Comparison of ENCODE assay signal across 7 cellular contexts in the genomic region with DNA sequence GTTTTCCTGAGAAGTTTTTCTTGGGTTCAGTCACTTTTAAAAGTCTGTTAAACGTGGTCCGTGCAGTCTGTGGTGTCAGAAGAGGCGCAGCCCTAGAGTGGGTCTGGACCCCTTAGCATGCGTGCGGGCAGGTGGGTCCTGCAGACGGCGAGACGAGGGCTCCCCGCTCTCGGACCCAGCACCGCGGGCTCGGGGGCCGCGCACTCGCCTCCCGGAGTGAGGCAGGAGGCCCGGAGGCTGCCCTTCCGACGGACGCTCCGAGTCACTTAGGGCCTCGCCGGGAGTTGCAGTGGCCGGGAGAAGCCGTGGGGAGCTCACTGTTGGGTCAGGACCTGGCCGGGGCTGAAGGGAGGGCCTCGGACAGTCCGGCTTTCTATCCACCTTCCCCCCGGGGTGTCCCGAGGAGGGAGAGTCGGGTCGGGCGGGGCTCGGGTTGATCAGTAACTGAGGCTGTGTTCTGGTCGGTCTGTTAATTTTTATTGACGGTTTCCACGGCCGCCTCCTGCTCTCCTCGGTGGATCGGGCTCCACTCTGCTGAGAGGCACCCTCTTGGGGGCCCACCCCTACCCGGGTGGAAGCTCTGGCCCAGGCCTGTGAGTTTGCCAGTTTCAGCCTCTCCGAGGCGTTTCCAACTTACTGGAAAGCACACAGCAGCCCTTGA. TPM values are rescaled to one million over a fixed set of nuclear protein-coding genes. Genes with fewer than 3 reads are reported as not detected.
DNase-seq lines count a peak whose midpoint lies in the region; ATAC-seq lines count a peak whose summit lies in the region.

No MANE protein-coding gene starts in this region.

- peak overlapping the region; percentile 96 for H3K27ac Mint-ChIP-seq in T-helper 17 cell

- WGBS in GM23248 (ENCODE audit: low coverage in 1 of 2, low lambda C conversion rate in 2 of 2, missing lambda C conversion rate in 2 of 2), 2 experiments: 1% methylated on average over 38 of the region's 44 CpGs

- H3K4me2 ChIP-seq in GM23248 (ENCODE audit: unreplicated experiment): peak overlapping the region; percentile 98

- H3K27ac ChIP-seq in GM23248: peak overlapping the region; percentile 93

- peak; percentile 57 for DNase-seq in GM23248
- DNase-seq in T-helper 17 cell: no peak
- peak; percentile 69 for DNase-seq in glomerular visceral epithelial cell (ENCODE audit: extremely low spot score)
- DNase-seq in sciatic nerve (ENCODE audit: low spot score): peak; percentile 66
- DNase-seq in occipital lobe (lab: John Stamatoyannopoulos, UW): no peak
- no peak for DNase-seq in stimulated activated CD4-positive, alpha-beta T cell treated with anti-CD3 and anti-CD28 coated beads, Interleukin-2, amount 100 ng/mL, for 48 hours

- no peaks in the 10 kb centered on the region for H3K9me2 ChIP-seq in GM23248 (ENCODE audit: insufficient read depth)

- in situ Hi-C loops in GM23248 (cut with MboI): no loop called here

- no peaks in the 10 kb centered on the region for H3K9me3 ChIP-seq in GM23248 (ENCODE audit: low read depth)
- H3K9me3 ChIP-seq in T-helper 17 cell (ENCODE audit: control insufficient read depth, low read length, poor library complexity, severe bottlenecking): no peaks in the 10 kb centered on the region

- peaks cover 41% of the 10 kb centered on the region for H3K4me1 Mint-ChIP-seq in T-helper 17 cell

- H3K36me3 ChIP-seq in GM23248 (ENCODE audit: low read depth): 0 out of 2 replicates have a peak, but pooled peaks cover 10% of the 10 kb centered on the region

- H3K27me3 ChIP-seq in GM23248 (replicated peaks; ENCODE audit: insufficient read depth): no peaks in the 10 kb centered on the region

- peaks cover 30% of the 10 kb centered on the region for H4K20me1 ChIP-seq in GM23248 (ENCODE audit: insufficient read depth)

- intact Hi-C loops in sciatic nerve (cut with DNase I): loop anchor here (10.0 kb wide), 1 partner anchor 116 kb away; a partner anchor contains a TSS

- peak overlapping the region; percentile 89 for H3K4me3 Mint-ChIP-seq in T-helper 17 cell

- no peak overlapping the region for H2AFZ ChIP-seq in GM23248

- no peaks in the 10 kb centered on the region for H3K36me3 Mint-ChIP-seq in T-helper 17 cell (ENCODE audit: low read depth)

- no peaks in the 10 kb centered on the region for H3K27me3 Mint-ChIP-seq in T-helper 17 cell

- peak overlapping the region; percentile 86 for H3K4me3 ChIP-seq in GM23248

- peaks cover 8% of the 10 kb centered on the region for H3F3A ChIP-seq in GM23248 (ENCODE audit: insufficient read depth)

- peak overlapping the region; percentile 94 for H3K9ac ChIP-seq in GM23248

- H3K4me1 ChIP-seq in GM23248 (ENCODE audit: insufficient read depth): peaks cover 32% of the 10 kb centered on the region

- ATAC-seq in T-helper 17 cell (no peak), sciatic nerve (no peak), HG03520 (IDR thresholded peaks at IDR 0.05; ENCODE audit: unreplicated experiment) (no peak)

- H3K79me2 ChIP-seq in GM23248 (ENCODE audit: insufficient read depth): peaks cover 57% of the 10 kb centered on the region

RNA-seq across cellular contexts. Expression of a gene that starts 1.3 kb away (rescaled TPM):
- total RNA-seq in GM23248 (2014; rRNA removed; shearing (Covaris generic)): 175 and 194 TPM in 2 replicates
- polyA plus RNA-seq in GM23248 (2016; fragmentation: Nextera tagmentation; extraction: Ambion mirVana): 157 and 160 TPM in 2 replicates
- total RNA-seq in T-helper 17 cell: 100 to 1,000 TPM; 334 to 341 TPM
- 217 TPM for total RNA-seq in sciatic nerve
- total RNA-seq in occipital lobe: 33.5 TPM

RNA-seq across cellular contexts. Expression of a gene that starts 23.2 kb away (rescaled TPM):
- total RNA-seq in GM23248 (2014; rRNA removed; shearing (Covaris generic)): 0.32 TPM in 1 of 2 replicates, not detected in the other
- polyA plus RNA-seq in GM23248 (2016; fragmentation: Nextera tagmentation; extraction: Ambion mirVana): not detected in 2 replicates
- total RNA-seq in T-helper 17 cell (not detected), sciatic nerve (not detected), occipital lobe (99.5 TPM)

RNA-seq across cellular contexts. Expression of a gene that starts 29.1 kb away (rescaled TPM):
- total RNA-seq in GM23248 (2014; rRNA removed; shearing (Covaris generic)): not detected in 2 replicates
- not detected in 2 replicates for polyA plus RNA-seq in GM23248 (2016; fragmentation: Nextera tagmentation; extraction: Ambion mirVana)
- 1 to 10 TPM in 1 of 2 donors, under 1 TPM in 1; 0.90 to 1.2 TPM for total RNA-seq in T-helper 17 cell
- total RNA-seq in sciatic nerve: 1.9 TPM
- total RNA-seq in occipital lobe: 0.31 TPM

RNA-seq across cellular contexts. Expression of a gene that starts 42.3 kb away (rescaled TPM):
- total RNA-seq in GM23248 (2014; rRNA removed; shearing (Covaris generic)): not detected in 2 replicates
- polyA plus RNA-seq in GM23248 (2016; fragmentation: Nextera tagmentation; extraction: Ambion mirVana): not detected in 2 replicates
- total RNA-seq in T-helper 17 cell (not detected), sciatic nerve (0.71 TPM), occipital lobe (not detected)

RNA-seq across cellular contexts. Expression of a gene that starts 47.6 kb away (rescaled TPM):
- total RNA-seq in GM23248 (2014; rRNA removed; shearing (Covaris generic)): not detected in 2 replicates
- polyA plus RNA-seq in GM23248 (2016; fragmentation: Nextera tagmentation; extraction: Ambion mirVana): 0.13 TPM in 1 of 2 replicates, not detected in the other
- total RNA-seq in T-helper 17 cell: not detected
- total RNA-seq in sciatic nerve: 0.45 TPM
- not detected for total RNA-seq in occipital lobe

Comparison
In these comparisons a context has a peak if more than half of its experiments do, and no peak if none do; other contexts are left out.
1. DNase-seq: peak in GM23248 (single experiment), glomerular visceral epithelial cell (single experiment) and sciatic nerve (single experiment); none in T-helper 17 cell (0 of 3), occipital lobe (single experiment) and stimulated activated CD4-positive, alpha-beta T cell treated with anti-CD3 and anti-CD28 coated beads, Interleukin-2, amount 100 ng/mL, for 48 hours (0 of 2).
2. RNA of a gene that starts 23.2 kb away (total RNA-seq): 99.5 TPM in occipital lobe (single experiment); 0.32 TPM in GM23248, not detected in T-helper 17 cell and not detected in sciatic nerve (single experiment); every median in the first group is over 10 times any median in the second.